ENCODE assay signal across 18 cellular contexts in the genomic region with DNA sequence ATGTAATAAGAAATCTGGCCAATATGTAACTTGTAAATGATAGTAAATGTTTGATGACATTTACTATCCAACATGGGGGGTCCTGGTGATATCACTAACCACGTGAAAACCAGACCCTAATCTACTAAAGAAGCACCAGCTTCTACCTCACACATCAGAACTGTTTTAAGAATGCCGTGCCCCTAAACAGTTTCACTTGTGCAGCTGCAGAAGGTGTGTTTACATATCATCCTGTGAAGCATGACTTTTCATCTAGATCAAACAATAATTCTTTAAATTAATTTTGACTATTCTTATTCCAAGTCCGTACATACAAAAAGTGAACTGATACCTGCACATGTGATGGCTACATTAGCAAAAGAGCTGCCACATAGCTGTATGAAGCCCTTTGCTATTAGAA.
DNase-seq lines count a peak whose midpoint lies in the region; ATAC-seq lines count a peak whose summit lies in the region.
"Had no signal": no experiment of that assay in that cellular context is flagged by ENCODE, and none has a peak within 500 bp of the region (broad histone marks: within the 10 kb centered on the region; RNA-seq: fewer than 3 reads in every experiment).

No MANE protein-coding gene starts in this region.

- no peaks in the 10 kb centered on the region for H3K36me3 Mint-ChIP-seq in activated T-cell treated with anti-CD3 and anti-CD28 coated beads, Interleukin-2, amount 50 U/mL, for 72 hours (ENCODE audit: insufficient read depth in 2 of 2)

- ATAC-seq in GM18907 (IDR thresholded peaks at IDR 0.05; ENCODE audit: unreplicated experiment), result peak; percentile 45
- peak; percentile 54 for ATAC-seq in GM21576 (IDR thresholded peaks at IDR 0.05; ENCODE audit: unreplicated experiment)
- ATAC-seq in HG03108 (IDR thresholded peaks at IDR 0.05; ENCODE audit: unreplicated experiment), result peak; percentile 47
- no peak for ATAC-seq in activated T-cell treated with anti-CD3 and anti-CD28 coated beads, Interleukin-2, amount 50 U/mL, for 72 hours (replicated peaks in 1 of 2)
- no peak for ATAC-seq in HG03565 (IDR thresholded peaks at IDR 0.05; ENCODE audit: unreplicated experiment)
- ATAC-seq: activated CD4-positive, CD25-positive, alpha-beta regulatory T cell treated with anti-CD3 and anti-CD28 coated beads, Interleukin-2, amount 50 U/mL, for 24 hours; activated naive CD8-positive, alpha-beta T cell treated with anti-CD3 and anti-CD28 coated beads, Interleukin-2, amount 50 U/mL, for 24 hours; foreskin keratinocyte had no signal

- H3K9me3 Mint-ChIP-seq in activated T-cell treated with anti-CD3 and anti-CD28 coated beads, Interleukin-2, amount 50 U/mL, for 72 hours, result no peaks in the 10 kb centered on the region
- H3K9me3 Mint-ChIP-seq: activated naive CD8-positive, alpha-beta T cell treated with anti-CD3 and anti-CD28 coated beads, Interleukin-2, amount 50 U/mL, for 24 hours; endodermal cell; type B pancreatic cell had no signal

- H3K4me3 Mint-ChIP-seq in activated T-cell treated with anti-CD3 and anti-CD28 coated beads, Interleukin-2, amount 50 U/mL, for 72 hours, result no peak overlapping the region
- H3K4me3 Mint-ChIP-seq: activated naive CD8-positive, alpha-beta T cell treated with anti-CD3 and anti-CD28 coated beads, Interleukin-2, amount 50 U/mL, for 24 hours; endodermal cell; nephron progenitor cell; type B pancreatic cell had no signal

- H3K27me3 Mint-ChIP-seq in activated T-cell treated with anti-CD3 and anti-CD28 coated beads, Interleukin-2, amount 50 U/mL, for 72 hours (ENCODE audit: low read depth), result peaks cover 23% of the 10 kb centered on the region
- H3K27me3 Mint-ChIP-seq: activated naive CD8-positive, alpha-beta T cell treated with anti-CD3 and anti-CD28 coated beads, Interleukin-2, amount 50 U/mL, for 24 hours; type B pancreatic cell had no signal

- no peak overlapping the region for H3K27ac Mint-ChIP-seq in activated T-cell treated with anti-CD3 and anti-CD28 coated beads, Interleukin-2, amount 50 U/mL, for 72 hours
- H3K27ac Mint-ChIP-seq: activated naive CD8-positive, alpha-beta T cell treated with anti-CD3 and anti-CD28 coated beads, Interleukin-2, amount 50 U/mL, for 24 hours; endodermal cell; nephron progenitor cell; type B pancreatic cell had no signal

- H3K4me1 Mint-ChIP-seq in activated T-cell treated with anti-CD3 and anti-CD28 coated beads, Interleukin-2, amount 50 U/mL, for 72 hours (ENCODE audit: low read depth), result no peaks in the 10 kb centered on the region

- DNase-seq in germinal center (ENCODE audit: low spot score) (peak; percentile 42), HUDEP-2 (lab: John Stamatoyannopoulos, UW; ENCODE audit: unreplicated experiment in 76 of 76) (no peak), medulla oblongata (ENCODE audit: extremely low spot score) (no peak)
- DNase-seq in activated T-cell treated with anti-CD3 and anti-CD28 coated beads, Interleukin-2, amount 50 U/mL, for 72 hours, result no peak
- DNase-seq: activated naive CD8-positive, alpha-beta T cell treated with anti-CD3 and anti-CD28 coated beads, Interleukin-2, amount 50 U/mL, for 24 hours; DMS153; endodermal cell; foreskin keratinocyte; NCI-H1092; NCI-H345; nephron progenitor cell; PC-9 had no signal

Comparison
In these comparisons a context has a peak if more than half of its experiments do, and no peak if none do; other contexts are left out.
1. ATAC-seq: peak in GM18907 (single experiment), GM21576 (single experiment) and HG03108 (single experiment); none in activated T-cell treated with anti-CD3 and anti-CD28 coated beads, Interleukin-2, amount 50 U/mL, for 72 hours (0 of 2) and HG03565 (single experiment).